Comparison of ENCODE assay signal across 14 cellular contexts in genomic region chr11:93842461-93842860, GRCh38. TPM values are rescaled to one million over a fixed set of nuclear protein-coding genes. Genes with fewer than 3 reads are reported as not detected.
DNase-seq lines count a peak whose midpoint lies in the region; ATAC-seq and TF ChIP-seq lines count a peak whose summit lies in the region.
"Had no signal": no experiment of that assay in that cellular context is flagged by ENCODE, and none has a peak within 500 bp of the region (broad histone marks: within the 10 kb centered on the region; RNA-seq: fewer than 3 reads in every experiment).

No MANE protein-coding gene starts in this region.

- CTCF ChIA-PET in Panc1 (lab: Charles Lee): no interaction called here

- H3K4me3 Mint-ChIP-seq in nephron progenitor cell: no peak overlapping the region
- H3K4me3 Mint-ChIP-seq: activated CD8-positive, alpha-beta T cell treated with anti-CD3 and anti-CD28 coated beads, Interleukin-2, amount 10 ng/mL, durations not matched to agents 7 days and 5 days; activated naive CD8-positive, alpha-beta T cell treated with anti-CD3 and anti-CD28 coated beads, Interleukin-2, amount 10 ng/mL, durations not matched to agents 7 days and 5 days; CD4-positive, alpha-beta T cell had no signal

- no peaks in the 10 kb centered on the region; the same call in 1 of the 2 replicates for H3K4me1 ChIP-seq in Panc1 (ENCODE audit: control insufficient read depth, insufficient read depth, low read length)

- in situ Hi-C loops in Panc1 (cut with HindIII; ENCODE audit: low pct_unique_long_range_greater_than_20kb, low sequenced_read_pairs): no loop called here

- H3K4me1 Mint-ChIP-seq in nephron progenitor cell: no peaks in the 10 kb centered on the region
- H3K4me1 Mint-ChIP-seq: activated naive CD8-positive, alpha-beta T cell treated with anti-CD3 and anti-CD28 coated beads, Interleukin-2, amount 10 ng/mL, durations not matched to agents 7 days and 5 days had no signal

- peak; percentile 73 for ATAC-seq in Panc1
- ATAC-seq: activated CD8-positive, alpha-beta T cell treated with anti-CD3 and anti-CD28 coated beads, Interleukin-2, amount 10 ng/mL, durations not matched to agents 7 days and 5 days had no signal

- no peaks in the 10 kb centered on the region for H3K36me3 Mint-ChIP-seq in nephron progenitor cell (ENCODE audit: low read depth)
- H3K36me3 Mint-ChIP-seq: activated naive CD8-positive, alpha-beta T cell treated with anti-CD3 and anti-CD28 coated beads, Interleukin-2, amount 10 ng/mL, durations not matched to agents 7 days and 5 days had no signal

- H3K27me3 Mint-ChIP-seq in nephron progenitor cell (ENCODE audit: low read depth, poor library complexity): no peaks in the 10 kb centered on the region

- no peak overlapping the region for H3K4me3 ChIP-seq in Panc1 (ENCODE audit: low read depth in 2 of 2, low read length in 2 of 2)

- H3K27ac Mint-ChIP-seq in nephron progenitor cell: no peak overlapping the region
- H3K27ac Mint-ChIP-seq: activated CD8-positive, alpha-beta T cell treated with anti-CD3 and anti-CD28 coated beads, Interleukin-2, amount 10 ng/mL, durations not matched to agents 7 days and 5 days; CD4-positive, alpha-beta T cell had no signal

- no peaks in the 10 kb centered on the region for H3K9me3 ChIP-seq in Panc1 (ENCODE audit: control insufficient read depth, insufficient read depth, low read depth, low read length)

- intact Hi-C loops in Panc1 (cut with micrococcal nuclease; ENCODE audit: unreplicated experiment): no loop called here

- H3K9me3 Mint-ChIP-seq in nephron progenitor cell: no peaks in the 10 kb centered on the region
- H3K9me3 Mint-ChIP-seq: activated naive CD8-positive, alpha-beta T cell treated with anti-CD3 and anti-CD28 coated beads, Interleukin-2, amount 10 ng/mL, durations not matched to agents 7 days and 5 days; CD4-positive, alpha-beta T cell had no signal

- no peaks in the 10 kb centered on the region for H3K27me3 ChIP-seq in Panc1 (ENCODE audit: control insufficient read depth, insufficient read depth, low read length)

- no peak overlapping the region for H3K27ac ChIP-seq in Panc1 (ENCODE audit: low read length)

- POLR2A ChIA-PET in Panc1 (lab: Charles Lee): no interaction called here

- DNase-seq in Daoy (ENCODE audit: low read depth): peak; percentile 96
- no peak for DNase-seq in Panc1 (ENCODE audit: low read depth, low spot score)
- DNase-seq in dermis blood vessel endothelial cell: peak; percentile 7
- DNase-seq in myocyte (ENCODE audit: low read depth): peak; percentile 26
- no peak for DNase-seq in nephron progenitor cell
- DNase-seq in NCI-H2227 treated with DMSO at 0.1 percent for 48 hours (lab: John Stamatoyannopoulos, UW): no peak
- no peak for DNase-seq in DMS53 treated with DMSO at 0.1 percent for 48 hours (lab: John Stamatoyannopoulos, UW; ENCODE audit: unreplicated experiment)
- DNase-seq in NCI-H510A (lab: John Stamatoyannopoulos, UW): no peak
- DNase-seq: activated CD8-positive, alpha-beta T cell treated with anti-CD3 and anti-CD28 coated beads, Interleukin-2, amount 10 ng/mL, durations not matched to agents 7 days and 5 days; activated naive CD8-positive, alpha-beta T cell treated with anti-CD3 and anti-CD28 coated beads, Interleukin-2, amount 10 ng/mL, durations not matched to agents 7 days and 5 days; CD4-positive, alpha-beta T cell; NCI-H1092; NCI-H526 treated with DMSO at 0.1 percent for 48 hours; stimulated activated CD4-positive, alpha-beta T cell treated with anti-CD3 and anti-CD28 coated beads, Interleukin-4, amount 100 ng/mL, for 4 hours had no signal

- TF ChIP-seq CTCF in Panc1 (IDR thresholded peaks at IDR 0.05) (no peak), nephron progenitor cell (IDR thresholded peaks at IDR 0.05) (no peak)

- no peaks in the 10 kb centered on the region for H3K36me3 ChIP-seq in Panc1 (ENCODE audit: control insufficient read depth, insufficient read depth, low read length)

- BruUV-seq in Panc1 (replicated peaks; lab: Mats Ljungman, UMichigan): no TSS peak

RNA-seq across cellular contexts. Expression of gene VSTM5, which starts 8.0 kb away (rescaled TPM):
- not detected in 2 replicates for total RNA-seq in Daoy (2014; rRNA removed; shearing (Covaris generic))
- total RNA-seq in Panc1 (2021; ENCODE audit: unreplicated experiment) (not detected), dermis blood vessel endothelial cell (0.05 TPM in 1 of 2 replicates, not detected in the other), myocyte (not detected in 2 replicates)
- polyA plus RNA-seq in Panc1 (2012; ENCODE audit: insufficient read length): 0.07 TPM
- polyA plus RNA-seq in myocyte (2012): not detected
- total RNA-seq: activated CD8-positive, alpha-beta T cell treated with anti-CD3 and anti-CD28 coated beads, Interleukin-2, amount 10 ng/mL, durations not matched to agents 7 days and 5 days; activated naive CD8-positive, alpha-beta T cell treated with anti-CD3 and anti-CD28 coated beads, Interleukin-2, amount 10 ng/mL, durations not matched to agents 7 days and 5 days; CD4-positive, alpha-beta T cell had no signal

RNA-seq across cellular contexts. Expression of gene MED17, which starts 58.4 kb away (rescaled TPM):
- total RNA-seq in Daoy (2014; rRNA removed; shearing (Covaris generic)): 30.7 and 31.3 TPM in 2 replicates
- total RNA-seq in Panc1 (2021; ENCODE audit: unreplicated experiment) (52.4 TPM), dermis blood vessel endothelial cell (36.4 and 36.8 TPM in 2 replicates), myocyte (27.9 and 35.7 TPM in 2 replicates)
- 53.1 TPM for polyA plus RNA-seq in Panc1 (2012; ENCODE audit: insufficient read length)
- polyA plus RNA-seq in myocyte (2012): 13.1 TPM

Comparison
In these comparisons a context has a peak if more than half of its experiments do, and no peak if none do; other contexts are left out.
1. DNase-seq: peak in Daoy (single experiment), dermis blood vessel endothelial cell (single experiment) and myocyte (single experiment); none in Panc1 (single experiment), nephron progenitor cell (single experiment), NCI-H2227 treated with DMSO at 0.1 percent for 48 hours (single experiment), DMS53 treated with DMSO at 0.1 percent for 48 hours (single experiment) and NCI-H510A (single experiment).